ENCODE assay signal across 38 cellular contexts in genomic region chrX:98481636-98482035, GRCh38.
"Had no signal": no experiment of that assay in that cellular context is flagged by ENCODE, and none has a peak within 500 bp of the region (broad histone marks: within the 10 kb centered on the region; RNA-seq: fewer than 3 reads in every experiment).

No MANE protein-coding gene starts in this region.

- H3K27me3 Mint-ChIP-seq: activated naive CD4-positive, alpha-beta T cell treated with anti-CD3 and anti-CD28 coated beads, Interleukin-2, amount 10 ng/mL, durations not matched to agents 7 days and 5 days; activated naive CD4-positive, alpha-beta T cell treated with anti-CD3 and anti-CD28 coated beads, Interleukin-2, amount 50 U/mL, for 24 hours; activated naive CD8-positive, alpha-beta T cell; activated naive CD8-positive, alpha-beta T cell treated with anti-CD3 and anti-CD28 coated beads for 36 hours; activated naive CD8-positive, alpha-beta T cell treated with anti-CD3 and anti-CD28 coated beads, Interleukin-2, amount 10 ng/mL, durations not matched to agents 7 days and 5 days; activated naive CD8-positive, alpha-beta T cell treated with anti-CD3 and anti-CD28 coated beads, Interleukin-2, amount 50 U/mL, for 24 hours; activated T-helper 17 cell treated with anti-CD3 and anti-CD28 coated beads, Interleukin-2, amount 50 U/mL, for 72 hours; central memory CD8-positive, alpha-beta T cell had no signal

- H3K36me3 ChIP-seq: adrenal gland, ascending aorta, brain microvascular endothelial cell, breast epithelium, cardiac muscle cell had no signal

- H3K4me1 Mint-ChIP-seq: activated naive CD4-positive, alpha-beta T cell treated with anti-CD3 and anti-CD28 coated beads, Interleukin-2, amount 10 ng/mL, durations not matched to agents 7 days and 5 days; activated naive CD4-positive, alpha-beta T cell treated with anti-CD3 and anti-CD28 coated beads, Interleukin-2, amount 50 U/mL, for 24 hours; activated naive CD8-positive, alpha-beta T cell treated with anti-CD3 and anti-CD28 coated beads for 36 hours; activated naive CD8-positive, alpha-beta T cell treated with anti-CD3 and anti-CD28 coated beads, Interleukin-2, amount 10 ng/mL, durations not matched to agents 7 days and 5 days; activated naive CD8-positive, alpha-beta T cell treated with anti-CD3 and anti-CD28 coated beads, Interleukin-2, amount 50 U/mL, for 24 hours; activated T-helper 17 cell treated with anti-CD3 and anti-CD28 coated beads, Interleukin-2, amount 50 U/mL, for 72 hours; brain; central memory CD8-positive, alpha-beta T cell had no signal

- H3K36me3 Mint-ChIP-seq: activated naive CD4-positive, alpha-beta T cell treated with anti-CD3 and anti-CD28 coated beads, Interleukin-2, amount 10 ng/mL, durations not matched to agents 7 days and 5 days; activated naive CD4-positive, alpha-beta T cell treated with anti-CD3 and anti-CD28 coated beads, Interleukin-2, amount 50 U/mL, for 24 hours; activated naive CD4-positive, alpha-beta T cell treated with anti-CD3 and anti-CD28 coated beads, Interleukin-2, amount 50 U/mL, for 72 hours; activated naive CD8-positive, alpha-beta T cell; activated naive CD8-positive, alpha-beta T cell treated with anti-CD3 and anti-CD28 coated beads for 36 hours; activated naive CD8-positive, alpha-beta T cell treated with anti-CD3 and anti-CD28 coated beads, Interleukin-2, amount 10 ng/mL, durations not matched to agents 7 days and 5 days; brain had no signal

- ATAC-seq: activated naive CD4-positive, alpha-beta T cell treated with anti-CD3 and anti-CD28 coated beads, Interleukin-2, amount 50 U/mL, for 72 hours; activated naive CD8-positive, alpha-beta T cell treated with anti-CD3 and anti-CD28 coated beads, Interleukin-2, amount 50 U/mL, for 24 hours; activated T-cell treated with anti-CD3 and anti-CD28 coated beads, Interleukin-2, amount 50 U/mL, for 4 hours; activated T-cell treated with anti-CD3 and anti-CD28 coated beads, Interleukin-2, amount 50 U/mL, for 72 hours; activated T-helper 17 cell treated with anti-CD3 and anti-CD28 coated beads, Interleukin-2, amount 50 U/mL, for 72 hours; body of pancreas had no signal

- H3K4me1 ChIP-seq: adrenal gland, ascending aorta, body of pancreas, breast epithelium had no signal

- FAIRE-seq: bronchial epithelial cell had no signal

- H3K4me3 ChIP-seq: adrenal gland, ascending aorta, body of pancreas, breast epithelium, cardiac muscle cell had no signal

- H3K4me3 Mint-ChIP-seq: activated naive CD4-positive, alpha-beta T cell treated with anti-CD3 and anti-CD28 coated beads for 36 hours; activated naive CD4-positive, alpha-beta T cell treated with anti-CD3 and anti-CD28 coated beads, Interleukin-2, amount 10 ng/mL, durations not matched to agents 7 days and 5 days; activated naive CD4-positive, alpha-beta T cell treated with anti-CD3 and anti-CD28 coated beads, Interleukin-2, amount 50 U/mL, for 24 hours; activated naive CD8-positive, alpha-beta T cell; activated naive CD8-positive, alpha-beta T cell treated with anti-CD3 and anti-CD28 coated beads for 36 hours; activated naive CD8-positive, alpha-beta T cell treated with anti-CD3 and anti-CD28 coated beads, Interleukin-2, amount 10 ng/mL, durations not matched to agents 7 days and 5 days; activated naive CD8-positive, alpha-beta T cell treated with anti-CD3 and anti-CD28 coated beads, Interleukin-2, amount 50 U/mL, for 24 hours; activated T-cell treated with anti-CD3 and anti-CD28 coated beads, Interleukin-2, amount 50 U/mL, for 24 hours; activated T-cell treated with anti-CD3 and anti-CD28 coated beads, Interleukin-2, amount 50 U/mL, for 4 hours; activated T-cell treated with anti-CD3 and anti-CD28 coated beads, Interleukin-2, amount 50 U/mL, for 72 hours; activated T-helper 1 cell treated with anti-CD3 and anti-CD28 coated beads, Interleukin-12 subunit alpha, Interleukin-12 subunit beta, Interleukin-2, Interleukin-4 antibody, amounts not matched to agents 30 ng/mL and 10 ng/mL and 1 ng/mL, durations not matched to agents 14 hours and 24 hours and 36 hours; activated T-helper 17 cell treated with anti-CD3 and anti-CD28 coated beads, Interleukin-2, amount 50 U/mL, for 72 hours; brain; central memory CD8-positive, alpha-beta T cell had no signal

- H3K27me3 ChIP-seq: adrenal gland, ascending aorta, body of pancreas, brain microvascular endothelial cell, cardiac muscle cell had no signal

- H3K27ac ChIP-seq: adrenal gland, ascending aorta, body of pancreas, brain microvascular endothelial cell, breast epithelium, cardiac muscle cell had no signal

- H3K9me3 Mint-ChIP-seq: activated naive CD4-positive, alpha-beta T cell treated with anti-CD3 and anti-CD28 coated beads for 36 hours; activated naive CD4-positive, alpha-beta T cell treated with anti-CD3 and anti-CD28 coated beads, Interleukin-2, amount 10 ng/mL, durations not matched to agents 7 days and 5 days; activated naive CD4-positive, alpha-beta T cell treated with anti-CD3 and anti-CD28 coated beads, Interleukin-2, amount 50 U/mL, for 24 hours; activated naive CD4-positive, alpha-beta T cell treated with anti-CD3 and anti-CD28 coated beads, Interleukin-2, amount 50 U/mL, for 72 hours; activated naive CD8-positive, alpha-beta T cell treated with anti-CD3 and anti-CD28 coated beads, Interleukin-2, amount 10 ng/mL, durations not matched to agents 7 days and 5 days; activated naive CD8-positive, alpha-beta T cell treated with anti-CD3 and anti-CD28 coated beads, Interleukin-2, amount 50 U/mL, for 24 hours; activated T-cell treated with anti-CD3 and anti-CD28 coated beads, Interleukin-2, amount 50 U/mL, for 4 hours; activated T-cell treated with anti-CD3 and anti-CD28 coated beads, Interleukin-2, amount 50 U/mL, for 72 hours; activated T-helper 1 cell treated with anti-CD3 and anti-CD28 coated beads, Interleukin-12 subunit alpha, Interleukin-12 subunit beta, Interleukin-2, Interleukin-4 antibody, amounts not matched to agents 30 ng/mL and 10 ng/mL and 1 ng/mL, durations not matched to agents 14 hours and 24 hours and 36 hours; activated T-helper 17 cell treated with anti-CD3 and anti-CD28 coated beads, Interleukin-2, amount 50 U/mL, for 72 hours; activated T-helper 2 cell treated with anti-CD3 and anti-CD28 coated beads, Interferon-gamma antibody, Interleukin-2, Interleukin-4, amounts not matched to agents 10 μg/mL and 5 μg/mL and 100 μg/mL, durations not matched to agents 14 hours and 24 hours and 36 hours; brain; central memory CD8-positive, alpha-beta T cell had no signal

- H3K27ac Mint-ChIP-seq: activated naive CD4-positive, alpha-beta T cell treated with anti-CD3 and anti-CD28 coated beads for 36 hours; activated naive CD4-positive, alpha-beta T cell treated with anti-CD3 and anti-CD28 coated beads, Interleukin-2, amount 10 ng/mL, durations not matched to agents 7 days and 5 days; activated naive CD4-positive, alpha-beta T cell treated with anti-CD3 and anti-CD28 coated beads, Interleukin-2, amount 50 U/mL, for 24 hours; activated naive CD4-positive, alpha-beta T cell treated with anti-CD3 and anti-CD28 coated beads, Interleukin-2, amount 50 U/mL, for 72 hours; activated naive CD8-positive, alpha-beta T cell; activated naive CD8-positive, alpha-beta T cell treated with anti-CD3 and anti-CD28 coated beads for 36 hours; activated naive CD8-positive, alpha-beta T cell treated with anti-CD3 and anti-CD28 coated beads, Interleukin-2, amount 10 ng/mL, durations not matched to agents 7 days and 5 days; activated naive CD8-positive, alpha-beta T cell treated with anti-CD3 and anti-CD28 coated beads, Interleukin-2, amount 50 U/mL, for 24 hours; activated T-cell treated with anti-CD3 and anti-CD28 coated beads, Interleukin-2, amount 50 U/mL, for 24 hours; activated T-cell treated with anti-CD3 and anti-CD28 coated beads, Interleukin-2, amount 50 U/mL, for 72 hours; activated T-helper 1 cell treated with anti-CD3 and anti-CD28 coated beads, Interleukin-12 subunit alpha, Interleukin-12 subunit beta, Interleukin-2, Interleukin-4 antibody, amounts not matched to agents 30 ng/mL and 10 ng/mL and 1 ng/mL, durations not matched to agents 14 hours and 24 hours and 36 hours; activated T-helper 17 cell treated with anti-CD3 and anti-CD28 coated beads, Interleukin-2, amount 50 U/mL, for 72 hours; activated T-helper 2 cell treated with anti-CD3 and anti-CD28 coated beads, Interferon-gamma antibody, Interleukin-2, Interleukin-4, amounts not matched to agents 10 μg/mL and 5 μg/mL and 100 μg/mL, durations not matched to agents 14 hours and 24 hours and 36 hours; brain had no signal

- DNase-seq: activated effector memory CD4-positive, alpha-beta T cell treated with anti-CD3 and anti-CD28 coated beads, Interleukin-2, amount 50 U/mL, for 16 hours; activated effector memory CD4-positive, alpha-beta T cell treated with Interleukin-2 at 50 U/mL for 16 hours; activated gamma-delta T cell; activated gamma-delta T cell treated with Interleukin-2 at 50 U/mL for 16 hours; activated naive CD4-positive, alpha-beta T cell treated with anti-CD3 and anti-CD28 coated beads for 36 hours; activated naive CD4-positive, alpha-beta T cell treated with anti-CD3 and anti-CD28 coated beads, Interleukin-2, amount 10 ng/mL, durations not matched to agents 7 days and 5 days; activated naive CD4-positive, alpha-beta T cell treated with anti-CD3 and anti-CD28 coated beads, Interleukin-2, amount 50 U/mL, for 16 hours; activated naive CD4-positive, alpha-beta T cell treated with Interleukin-2 at 50 U/mL for 16 hours; activated naive CD8-positive, alpha-beta T cell treated with anti-CD3 and anti-CD28 coated beads for 36 hours; activated naive CD8-positive, alpha-beta T cell treated with anti-CD3 and anti-CD28 coated beads, Interleukin-2, amount 10 ng/mL, durations not matched to agents 7 days and 5 days; activated naive CD8-positive, alpha-beta T cell treated with anti-CD3 and anti-CD28 coated beads, Interleukin-2, amount 50 U/mL, for 24 hours; activated T-cell treated with anti-CD3 and anti-CD28 coated beads, Interleukin-2, amount 50 U/mL, for 1 hour; activated T-cell treated with anti-CD3 and anti-CD28 coated beads, Interleukin-2, amount 50 U/mL, for 24 hours; activated T-cell treated with anti-CD3 and anti-CD28 coated beads, Interleukin-2, amount 50 U/mL, for 4 hours; activated T-cell treated with anti-CD3 and anti-CD28 coated beads, Interleukin-2, amount 50 U/mL, for 48 hours; activated T-cell treated with anti-CD3 and anti-CD28 coated beads, Interleukin-2, amount 50 U/mL, for 72 hours; adrenal gland; amniotic stem cell; amygdala; anterior cingulate cortex; aorta; body of pancreas; brain microvascular endothelial cell; caudate nucleus; central memory CD4-positive, alpha-beta T cell; cerebellar nuclear complex had no signal

- H3K9me3 ChIP-seq: adrenal gland, ascending aorta, body of pancreas, breast epithelium had no signal
